ENCODE assay signal across 1 cellular context in the genomic region with DNA sequence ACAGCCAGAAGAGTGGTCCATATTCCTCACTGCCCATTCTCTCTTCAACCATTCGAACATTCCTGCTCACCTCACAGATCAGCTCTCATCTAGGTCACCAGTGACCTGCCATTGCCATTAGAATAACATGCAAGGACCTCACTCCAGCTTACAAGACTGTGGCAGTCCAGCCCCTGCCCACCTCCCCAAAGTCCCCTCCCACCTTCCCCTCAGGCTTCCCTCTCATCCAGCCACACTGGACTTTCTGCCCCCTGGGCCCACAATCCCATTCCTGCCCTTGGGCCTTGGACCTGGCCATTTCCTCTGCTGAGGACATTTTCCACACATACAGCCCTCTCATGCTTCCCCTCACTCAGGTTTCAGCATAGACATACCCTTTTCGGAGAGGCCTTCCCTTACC.
TF ChIP-seq lines count a peak whose summit lies in the region.

No MANE protein-coding gene starts in this region.

TF ChIP-seq in HepG2, 621 proteins besides CTCF, POLR2A, EP300 and RAD21:
- TF ChIP-seq SP1 (IDR thresholded peaks at IDR 0.05) = no peak
- no peak for TF ChIP-seq SP1 (CRISPR knock-in tag; IDR thresholded peaks at IDR 0.05)
- TF ChIP-seq HNF4A (CRISPR knock-in tag; IDR thresholded peaks at IDR 0.05) = peak; percentile 21; the same call in 1 of the 2 replicates
